ENCODE assay signal across 24 cellular contexts in genomic region chr9:82882744-82883143, GRCh38.
DNase-seq lines count a peak whose midpoint lies in the region; TF ChIP-seq lines count a peak whose summit lies in the region.
"Had no signal": no experiment of that assay in that cellular context is flagged by ENCODE, and none has a peak within 500 bp of the region (broad histone marks: within the 10 kb centered on the region; RNA-seq: fewer than 3 reads in every experiment).

No MANE protein-coding gene starts in this region.

- H3K9me3 ChIP-seq in HUES6 (ENCODE audit: control insufficient read depth, insufficient read depth, low read depth, low read length) = no peaks in the 10 kb centered on the region
- no peaks in the 10 kb centered on the region for H3K9me3 ChIP-seq in iPS-15b (ENCODE audit: control insufficient read depth, insufficient read depth, low read length)
- H3K9me3 ChIP-seq in tibial artery = no peaks in the 10 kb centered on the region
- H3K9me3 ChIP-seq: A549, pancreas, Peyer's patch had no signal

- H3K27ac ChIP-seq in HUES6 (ENCODE audit: low read depth, low read length) (peak overlapping the region; percentile 92), RWPE1 (no peak overlapping the region), tibial artery (no peak overlapping the region)
- H3K27ac ChIP-seq: A549, pancreas, Peyer's patch had no signal

- DNase-seq in Caki2 (ENCODE audit: low read depth) (peak; percentile 2), cardiac fibroblast (ENCODE audit: low read depth in 2 of 2) (peak; percentile 1 to 56), COLO829 (ENCODE audit: low spot score) (no peak), T-helper 9 cell (no peak), RWPE1 (ENCODE audit: low spot score) (no peak), tibial artery (no peak)
- DNase-seq: activated CD4-positive, alpha-beta memory T cell treated with anti-CD3 and anti-CD28 coated beads, Interleukin-2, amount 10 ng/mL, durations not matched to agents 7 days and 5 days; activated CD4-positive, CD25-positive, alpha-beta regulatory T cell; activated naive CD4-positive, alpha-beta T cell; activated T-cell treated with anti-CD3 and anti-CD28 coated beads, Interleukin-2, amount 50 U/mL, for 1 hour; anterior cingulate cortex; effector memory CD4-positive, alpha-beta T cell; kidney; natural killer cell; NCI-H1105; NCI-H2081 treated with DMSO at 0.1 percent for 48 hours; NCI-H446 treated with DMSO at 0.1 percent for 48 hours; pancreas; Peyer's patch; stimulated activated CD4-positive, alpha-beta T cell treated with anti-CD3 and anti-CD28 coated beads, Interleukin-15, amount 100 ng/mL, for 24 hours had no signal

- H3K36me3 ChIP-seq in HUES6 (ENCODE audit: control insufficient read depth, insufficient read depth, low read length) (peaks cover 40% of the 10 kb centered on the region), iPS-15b (ENCODE audit: control insufficient read depth, insufficient read depth, low read length) (no peaks in the 10 kb centered on the region), tibial artery (no peaks in the 10 kb centered on the region)
- H3K36me3 ChIP-seq: pancreas, Peyer's patch had no signal

- H3K27me3 ChIP-seq in HUES6 (ENCODE audit: control insufficient read depth, insufficient read depth, low read length) = no peaks in the 10 kb centered on the region
- no peaks in the 10 kb centered on the region for H3K27me3 ChIP-seq in iPS-15b (ENCODE audit: control insufficient read depth, insufficient read depth, low read length)
- no peaks in the 10 kb centered on the region for H3K27me3 ChIP-seq in tibial artery
- H3K27me3 ChIP-seq: pancreas, Peyer's patch had no signal

- H3K4me1 ChIP-seq in HUES6 (ENCODE audit: control insufficient read depth, insufficient read depth, low read length) = peaks cover 42% of the 10 kb centered on the region
- H3K4me1 ChIP-seq in iPS-15b (ENCODE audit: control insufficient read depth, insufficient read depth, low read length) = peaks cover 30% of the 10 kb centered on the region
- H3K4me1 ChIP-seq in tibial artery = no peaks in the 10 kb centered on the region
- H3K4me1 ChIP-seq: pancreas, Peyer's patch had no signal

- TF ChIP-seq CTCF in cardiac fibroblast (IDR thresholded peaks at IDR 0.05; ENCODE audit: low read depth, low read length) (no peak), RWPE1 (conservative IDR thresholded peaks at IDR 0.05; ENCODE audit: low read depth) (no peak), tibial artery (IDR thresholded peaks at IDR 0.05) (no peak)

- CTCF ChIA-PET in RWPE1 (lab: Yijun Ruan, JAX) = interaction anchor here (1.0 kb wide), 1 partner anchor 79 kb away, joined by 3 read pairs; no protein-coding TSS in a partner anchor

- peak overlapping the region; percentile 54 for H3K4me3 ChIP-seq in HUES6 (ENCODE audit: low read depth, low read length)
- H3K4me3 ChIP-seq in cardiac fibroblast (replicated peaks in 1 of 2; ENCODE audit: low read depth in 2 of 2, low read length in 2 of 2) = no peak overlapping the region
- H3K4me3 ChIP-seq in iPS-15b (ENCODE audit: low read depth, low read length) = peak overlapping the region; percentile 68
- no peak overlapping the region for H3K4me3 ChIP-seq in tibial artery
- H3K4me3 ChIP-seq: A549, GM12878, pancreas, Peyer's patch had no signal

- intact Hi-C loops in tibial artery (cut with DNase I; ENCODE audit: low total_unique reads) = no loop called here

- in situ Hi-C loops in Caki2 (cut with HindIII; ENCODE audit: low pct_unique_long_range_greater_than_20kb, low sequenced_read_pairs) = no loop called here

- peak overlapping the region; percentile 86 for H3K9ac ChIP-seq in HUES6 (ENCODE audit: low read length)
- H3K9ac ChIP-seq in iPS-15b (ENCODE audit: low read depth, low read length) = peak overlapping the region; percentile 86

- POLR2A ChIA-PET in RWPE1 (lab: Yijun Ruan, JAX; ENCODE audit: low non-redundant PET) = no interaction called here

Comparison
In these comparisons a context has a peak if more than half of its experiments do, and no peak if none do; other contexts are left out.
1. DNase-seq: peak in Caki2 (single experiment) and cardiac fibroblast (2 of 2); none in COLO829 (single experiment), T-helper 9 cell (single experiment), RWPE1 (single experiment) and tibial artery (0 of 2).
2. H3K4me3 ChIP-seq: peak in HUES6 (single experiment) and iPS-15b (single experiment); none in cardiac fibroblast (0 of 2) and tibial artery (0 of 2).